In genomic region chr9:134161647-134162046, GRCh38 we compare ENCODE assay signal across 21 cellular contexts. TPM values are rescaled to one million over a fixed set of nuclear protein-coding genes. Genes with fewer than 3 reads are reported as not detected.
DNase-seq lines count a peak whose midpoint lies in the region; ATAC-seq and TF ChIP-seq lines count a peak whose summit lies in the region.
"Had no signal": no experiment of that assay in that cellular context is flagged by ENCODE, and none has a peak within 500 bp of the region (broad histone marks: within the 10 kb centered on the region; RNA-seq: fewer than 3 reads in every experiment).

No MANE protein-coding gene starts in this region.

- peaks cover 0 to 6% (median 0%) of the 10 kb centered on the region in 3 experiments for H3K27me3 ChIP-seq in neuronal stem cell (ENCODE audit: control insufficient read depth in 3 of 3, insufficient read depth in 3 of 3, low read depth in 1 of 3, low read length in 3 of 3)
- H3K27me3 ChIP-seq in H7 (ENCODE audit: control insufficient read depth, insufficient read depth, low read length), result no peaks in the 10 kb centered on the region

- peak overlapping the region; percentile 20 for H3K27ac Mint-ChIP-seq in activated CD4-positive, alpha-beta T cell treated with anti-CD3 and anti-CD28 coated beads, Interleukin-2, amount 10 ng/mL, durations not matched to agents 7 days and 5 days
- H3K27ac Mint-ChIP-seq in T-helper 17 cell, result no peak overlapping the region
- H3K27ac Mint-ChIP-seq in immature natural killer cell, result peak overlapping the region in 2 of 6 donors; percentile 35 to 46
- H3K27ac Mint-ChIP-seq: GM23338 had no signal

- peaks cover 7 to 11% of the 10 kb centered on the region in 2 donors for H3K4me1 ChIP-seq in neuronal stem cell (ENCODE audit: control insufficient read depth in 2 of 2, insufficient read depth in 1 of 2, low read depth in 1 of 2, low read length in 2 of 2)

- H3K79me1 ChIP-seq in neuronal stem cell (ENCODE audit: low read depth, low read length), result peaks cover 4% of the 10 kb centered on the region

- H3K9me3 ChIP-seq in T-helper 17 cell (ENCODE audit: control insufficient read depth, low read length, poor library complexity, severe bottlenecking), result no peaks in the 10 kb centered on the region
- peaks cover 0 to 8% of the 10 kb centered on the region in 2 donors for H3K9me3 ChIP-seq in neuronal stem cell (replicated peaks in 1 of 2; ENCODE audit: control insufficient read depth in 2 of 2, insufficient read depth in 1 of 2, low read depth in 1 of 2, low read length in 2 of 2)
- H3K9me3 ChIP-seq: BLaER1 had no signal

- TF ChIP-seq CTCF in coronary artery (IDR thresholded peaks at IDR 0.05), result no peak

- H2BK5ac ChIP-seq in neuronal stem cell (ENCODE audit: low read length), result no peak overlapping the region

- CTCF ChIA-PET in activated CD4-positive, alpha-beta T cell treated with anti-CD3 and anti-CD28 coated beads, Interleukin-2, amount 10 ng/mL, durations not matched to agents 7 days and 5 days (lab: Charles Lee), result interaction anchor here (3.7 kb wide), 1 partner anchor 13 kb away, joined by 19 read pairs; no protein-coding TSS in a partner anchor

- no peaks in the 10 kb centered on the region for H3K9me3 Mint-ChIP-seq in activated CD4-positive, alpha-beta T cell treated with anti-CD3 and anti-CD28 coated beads, Interleukin-2, amount 10 ng/mL, durations not matched to agents 7 days and 5 days
- H3K9me3 Mint-ChIP-seq in immature natural killer cell, result no peaks in the 10 kb centered on the region

- H3K27ac ChIP-seq in neuronal stem cell (replicated peaks; ENCODE audit: low read length) (no peak overlapping the region), coronary artery (no peak overlapping the region)
- H3K27ac ChIP-seq: BLaER1 had no signal

- no peak for DNase-seq in activated CD4-positive, alpha-beta T cell treated with anti-CD3 and anti-CD28 coated beads, Interleukin-2, amount 10 ng/mL, durations not matched to agents 7 days and 5 days
- no peak for DNase-seq in activated CD4-positive, alpha-beta T cell treated with anti-CD3 and anti-CD28 coated beads for 4 hours
- DNase-seq in T-helper 17 cell (no peak), immature natural killer cell (no peak), neuronal stem cell (ENCODE audit: low spot score) (no peak), H7 (no peak), coronary artery (ENCODE audit: low spot score) (no peak)
- no peak for DNase-seq in stimulated activated naive CD8-positive, alpha-beta T cell treated with anti-CD3 and anti-CD28 coated beads, Interleukin-15, Interleukin-2, amounts not matched to agents 100 U/mL and 50 U/mL, for 24 hours
- DNase-seq: 8988T, GF-D8, KBM-7, MV-4-11, NCI-H1417, NCI-H1930, NCI-H2171, NCI-H774, RPMI8226 had no signal

- no peak overlapping the region for H3K14ac ChIP-seq in neuronal stem cell (ENCODE audit: low read length)

- POLR2A ChIA-PET in activated CD4-positive, alpha-beta T cell treated with anti-CD3 and anti-CD28 coated beads, Interleukin-2, amount 10 ng/mL, durations not matched to agents 7 days and 5 days (lab: Charles Lee), result no interaction called here

- H3K4me3 ChIP-seq in neuronal stem cell (ENCODE audit: low read length in 2 of 2) (peak overlapping the region in 1 of 2 donors; percentile 14), H7 (ENCODE audit: insufficient read depth, low read depth, low read length) (no peak overlapping the region), coronary artery (no peak overlapping the region)
- H3K4me3 ChIP-seq: BLaER1, GM23338 had no signal

- no peak overlapping the region for H3K18ac ChIP-seq in neuronal stem cell (ENCODE audit: low read length)

- H3K4me1 Mint-ChIP-seq in activated CD4-positive, alpha-beta T cell treated with anti-CD3 and anti-CD28 coated beads, Interleukin-2, amount 10 ng/mL, durations not matched to agents 7 days and 5 days, result peaks cover 24% of the 10 kb centered on the region
- H3K4me1 Mint-ChIP-seq in T-helper 17 cell (peaks cover 16% of the 10 kb centered on the region), immature natural killer cell (peaks cover 10 to 13% of the 10 kb centered on the region in 2 donors)

- H2BK15ac ChIP-seq in neuronal stem cell (ENCODE audit: low read length), result no peak overlapping the region

- peak overlapping the region; percentile 69 for H3K23ac ChIP-seq in neuronal stem cell (ENCODE audit: low read depth, low read length, poor library complexity)

- H3K36me3 ChIP-seq in neuronal stem cell (replicated peaks in 1 of 2; ENCODE audit: control insufficient read depth in 2 of 2, insufficient read depth in 2 of 2, low read length in 2 of 2) (peaks cover 22 to 41% of the 10 kb centered on the region in 2 donors), H7 (replicated peaks; ENCODE audit: control insufficient read depth, insufficient read depth, low read length) (peaks cover 9% of the 10 kb centered on the region)

- no peaks in the 10 kb centered on the region for H3K27me3 Mint-ChIP-seq in activated CD4-positive, alpha-beta T cell treated with anti-CD3 and anti-CD28 coated beads, Interleukin-2, amount 10 ng/mL, durations not matched to agents 7 days and 5 days
- no peaks in the 10 kb centered on the region for H3K27me3 Mint-ChIP-seq in T-helper 17 cell
- peaks cover 0 to 2% (median 2%) of the 10 kb centered on the region in 3 donors for H3K27me3 Mint-ChIP-seq in immature natural killer cell (ENCODE audit: low read depth in 3 of 3)

- H4K8ac ChIP-seq in neuronal stem cell (ENCODE audit: low read depth, low read length), result no peak overlapping the region

- H2AK5ac ChIP-seq in neuronal stem cell (ENCODE audit: low read depth, low read length), result no peak overlapping the region

- WGBS in neuronal stem cell (ENCODE audit: extremely low coverage in 2 of 2, insufficient read length in 2 of 2, insufficient replicate concordance in 1 of 2), 2 donors, result no CpG with 5 or more reads among the region's 14 CpGs

- H3K4me2 ChIP-seq in neuronal stem cell (ENCODE audit: insufficient read depth, low read length, poor library complexity, severe bottlenecking), result no peak overlapping the region
- H3K4me2 ChIP-seq: BLaER1, GM23338 had no signal

- H2BK120ac ChIP-seq in neuronal stem cell (ENCODE audit: low read depth, low read length), result no peak overlapping the region

- H2BK12ac ChIP-seq in neuronal stem cell (ENCODE audit: low read length), result no peak overlapping the region

- H2AFZ ChIP-seq in neuronal stem cell (ENCODE audit: low read length), result no peak overlapping the region
- H2AFZ ChIP-seq: GM23338 had no signal

- H3K4ac ChIP-seq in neuronal stem cell (ENCODE audit: low read length), result no peak overlapping the region

- no peak overlapping the region for H3K9ac ChIP-seq in neuronal stem cell (ENCODE audit: low read depth, low read length, poor library complexity)
- H3K9ac ChIP-seq: BLaER1 had no signal

- peaks cover 19% of the 10 kb centered on the region for H3K36me3 Mint-ChIP-seq in activated CD4-positive, alpha-beta T cell treated with anti-CD3 and anti-CD28 coated beads, Interleukin-2, amount 10 ng/mL, durations not matched to agents 7 days and 5 days (ENCODE audit: low read depth)
- H3K36me3 Mint-ChIP-seq in T-helper 17 cell (ENCODE audit: low read depth), result no peaks in the 10 kb centered on the region
- peaks cover 8 to 10% (median 9%) of the 10 kb centered on the region in 3 donors for H3K36me3 Mint-ChIP-seq in immature natural killer cell

- H4K91ac ChIP-seq in neuronal stem cell (ENCODE audit: low read depth, low read length, poor library complexity), result no peak overlapping the region

- ATAC-seq in T-helper 17 cell, result no peak
- ATAC-seq in stimulated activated naive CD8-positive, alpha-beta T cell treated with anti-CD3 and anti-CD28 coated beads, Interleukin-15, Interleukin-2, amounts not matched to agents 100 U/mL and 50 U/mL, for 24 hours, result no peak
- ATAC-seq: GM23338 had no signal

- no peak overlapping the region for H3K4me3 Mint-ChIP-seq in activated CD4-positive, alpha-beta T cell treated with anti-CD3 and anti-CD28 coated beads, Interleukin-2, amount 10 ng/mL, durations not matched to agents 7 days and 5 days
- peak overlapping the region; percentile 68 for H3K4me3 Mint-ChIP-seq in T-helper 17 cell
- H3K4me3 Mint-ChIP-seq in immature natural killer cell, result peak overlapping the region in 3 of 5 donors; percentile 68 to 83 (median 69)
- H3K4me3 Mint-ChIP-seq: GM23338 had no signal

RNA-seq across cellular contexts. Expression of gene RNU6ATAC, which starts 2.7 kb away (rescaled TPM):
- 10 to 100 TPM in 1 of 2 experiments, not detected in 1; 27.2 TPM for total RNA-seq in activated CD4-positive, alpha-beta T cell treated with anti-CD3 and anti-CD28 coated beads, Interleukin-2, amount 10 ng/mL, durations not matched to agents 7 days and 5 days
- 10 to 100 TPM; 66.4 to 90.1 TPM for total RNA-seq in T-helper 17 cell
- not detected for polyA plus RNA-seq in immature natural killer cell
- not detected for polyA plus RNA-seq in neuronal stem cell (2013, experiment 1 of 2)
- polyA plus RNA-seq in neuronal stem cell (2013, experiment 2 of 2), result not detected
- not detected in 2 replicates for total RNA-seq in H7 (2014; rRNA removed; shearing (Covaris generic))
- total RNA-seq: Daoy, GM23338, NCI-H460 had no signal
- polyA plus RNA-seq: GM23338 had no signal

RNA-seq across cellular contexts. Expression of gene WDR5, which starts 25.8 kb away (rescaled TPM):
- total RNA-seq in activated CD4-positive, alpha-beta T cell treated with anti-CD3 and anti-CD28 coated beads, Interleukin-2, amount 10 ng/mL, durations not matched to agents 7 days and 5 days, result 10 to 100 TPM; 41.0 to 42.5 TPM
- 10 to 100 TPM; 18.3 to 18.4 TPM for total RNA-seq in T-helper 17 cell
- polyA plus RNA-seq in immature natural killer cell, result 10 to 100 TPM; 11.2 to 15.1 (median 14.7) TPM
- 31.5 TPM for polyA plus RNA-seq in neuronal stem cell (2013, experiment 1 of 2)
- polyA plus RNA-seq in neuronal stem cell (2013, experiment 2 of 2), result 31.4 TPM
- 40.3 and 40.9 TPM in 2 replicates for total RNA-seq in H7 (2014; rRNA removed; shearing (Covaris generic))
